Comparison of ENCODE assay signal across 1 cellular context in the genomic region with DNA sequence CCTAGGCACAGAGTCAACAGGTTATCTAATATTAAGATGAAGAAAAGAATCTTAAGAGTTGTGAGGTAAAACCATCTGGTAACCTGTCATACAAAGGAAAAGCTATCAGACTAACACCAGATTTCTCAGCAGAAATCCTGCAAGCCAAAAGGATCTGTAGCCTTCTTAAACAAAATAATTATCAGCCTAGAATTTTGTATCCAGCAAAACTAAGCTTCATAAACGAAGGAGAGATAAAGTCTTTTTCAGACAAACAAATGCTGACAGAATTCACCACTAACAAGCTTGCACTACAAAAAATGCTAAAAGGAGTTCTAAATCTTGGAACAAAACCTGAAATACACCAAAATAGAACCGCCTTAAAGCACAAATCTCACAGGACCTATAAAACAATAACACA.
TF ChIP-seq lines count a peak whose summit lies in the region.

No MANE protein-coding gene starts in this region.

TF ChIP-seq in GM23338, 12 proteins besides CTCF, POLR2A, EP300 and RAD21 (continued from another document):
- TF ChIP-seq, protein P1, sequence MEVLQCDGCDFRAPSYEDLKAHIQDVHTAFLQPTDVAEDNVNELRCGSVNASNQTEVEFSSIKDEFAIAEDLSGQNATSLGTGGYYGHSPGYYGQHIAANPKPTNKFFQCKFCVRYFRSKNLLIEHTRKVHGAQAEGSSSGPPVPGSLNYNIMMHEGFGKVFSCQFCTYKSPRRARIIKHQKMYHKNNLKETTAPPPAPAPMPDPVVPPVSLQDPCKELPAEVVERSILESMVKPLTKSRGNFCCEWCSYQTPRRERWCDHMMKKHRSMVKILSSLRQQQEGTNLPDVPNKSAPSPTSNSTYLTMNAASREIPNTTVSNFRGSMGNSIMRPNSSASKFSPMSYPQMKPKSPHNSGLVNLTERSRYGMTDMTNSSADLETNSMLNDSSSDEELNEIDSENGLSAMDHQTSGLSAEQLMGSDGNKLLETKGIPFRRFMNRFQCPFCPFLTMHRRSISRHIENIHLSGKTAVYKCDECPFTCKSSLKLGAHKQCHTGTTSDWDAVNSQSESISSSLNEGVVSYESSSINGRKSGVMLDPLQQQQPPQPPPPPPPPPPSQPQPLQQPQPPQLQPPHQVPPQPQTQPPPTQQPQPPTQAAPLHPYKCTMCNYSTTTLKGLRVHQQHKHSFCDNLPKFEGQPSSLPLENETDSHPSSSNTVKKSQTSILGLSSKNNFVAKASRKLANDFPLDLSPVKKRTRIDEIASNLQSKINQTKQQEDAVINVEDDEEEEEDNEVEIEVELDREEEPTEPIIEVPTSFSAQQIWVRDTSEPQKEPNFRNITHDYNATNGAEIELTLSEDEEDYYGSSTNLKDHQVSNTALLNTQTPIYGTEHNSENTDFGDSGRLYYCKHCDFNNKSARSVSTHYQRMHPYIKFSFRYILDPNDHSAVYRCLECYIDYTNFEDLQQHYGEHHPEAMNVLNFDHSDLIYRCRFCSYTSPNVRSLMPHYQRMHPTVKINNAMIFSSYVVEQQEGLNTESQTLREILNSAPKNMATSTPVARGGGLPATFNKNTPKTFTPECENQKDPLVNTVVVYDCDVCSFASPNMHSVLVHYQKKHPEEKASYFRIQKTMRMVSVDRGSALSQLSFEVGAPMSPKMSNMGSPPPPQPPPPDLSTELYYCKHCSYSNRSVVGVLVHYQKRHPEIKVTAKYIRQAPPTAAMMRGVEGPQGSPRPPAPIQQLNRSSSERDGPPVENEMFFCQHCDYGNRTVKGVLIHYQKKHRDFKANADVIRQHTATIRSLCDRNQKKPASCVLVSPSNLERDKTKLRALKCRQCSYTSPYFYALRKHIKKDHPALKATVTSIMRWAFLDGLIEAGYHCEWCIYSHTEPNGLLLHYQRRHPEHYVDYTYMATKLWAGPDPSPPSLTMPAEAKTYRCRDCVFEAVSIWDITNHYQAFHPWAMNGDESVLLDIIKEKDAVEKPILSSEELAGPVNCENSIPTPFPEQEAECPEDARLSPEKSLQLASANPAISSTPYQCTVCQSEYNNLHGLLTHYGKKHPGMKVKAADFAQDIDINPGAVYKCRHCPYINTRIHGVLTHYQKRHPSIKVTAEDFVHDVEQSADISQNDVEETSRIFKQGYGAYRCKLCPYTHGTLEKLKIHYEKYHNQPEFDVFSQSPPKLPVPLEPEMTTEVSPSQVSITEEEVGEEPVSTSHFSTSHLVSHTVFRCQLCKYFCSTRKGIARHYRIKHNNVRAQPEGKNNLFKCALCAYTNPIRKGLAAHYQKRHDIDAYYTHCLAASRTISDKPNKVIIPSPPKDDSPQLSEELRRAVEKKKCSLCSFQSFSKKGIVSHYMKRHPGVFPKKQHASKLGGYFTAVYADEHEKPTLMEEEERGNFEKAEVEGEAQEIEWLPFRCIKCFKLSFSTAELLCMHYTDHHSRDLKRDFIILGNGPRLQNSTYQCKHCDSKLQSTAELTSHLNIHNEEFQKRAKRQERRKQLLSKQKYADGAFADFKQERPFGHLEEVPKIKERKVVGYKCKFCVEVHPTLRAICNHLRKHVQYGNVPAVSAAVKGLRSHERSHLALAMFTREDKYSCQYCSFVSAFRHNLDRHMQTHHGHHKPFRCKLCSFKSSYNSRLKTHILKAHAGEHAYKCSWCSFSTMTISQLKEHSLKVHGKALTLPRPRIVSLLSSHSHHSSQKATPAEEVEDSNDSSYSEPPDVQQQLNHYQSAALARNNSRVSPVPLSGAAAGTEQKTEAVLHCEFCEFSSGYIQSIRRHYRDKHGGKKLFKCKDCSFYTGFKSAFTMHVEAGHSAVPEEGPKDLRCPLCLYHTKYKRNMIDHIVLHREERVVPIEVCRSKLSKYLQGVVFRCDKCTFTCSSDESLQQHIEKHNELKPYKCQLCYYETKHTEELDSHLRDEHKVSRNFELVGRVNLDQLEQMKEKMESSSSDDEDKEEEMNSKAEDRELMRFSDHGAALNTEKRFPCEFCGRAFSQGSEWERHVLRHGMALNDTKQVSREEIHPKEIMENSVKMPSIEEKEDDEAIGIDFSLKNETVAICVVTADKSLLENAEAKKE (CRISPR knock-in tag; IDR thresholded peaks at IDR 0.05) = no peak
- no peak for TF ChIP-seq CREB1 (CRISPR knock-in tag; IDR thresholded peaks at IDR 0.05; ENCODE audit: low read depth)
- TF ChIP-seq, protein P2, sequence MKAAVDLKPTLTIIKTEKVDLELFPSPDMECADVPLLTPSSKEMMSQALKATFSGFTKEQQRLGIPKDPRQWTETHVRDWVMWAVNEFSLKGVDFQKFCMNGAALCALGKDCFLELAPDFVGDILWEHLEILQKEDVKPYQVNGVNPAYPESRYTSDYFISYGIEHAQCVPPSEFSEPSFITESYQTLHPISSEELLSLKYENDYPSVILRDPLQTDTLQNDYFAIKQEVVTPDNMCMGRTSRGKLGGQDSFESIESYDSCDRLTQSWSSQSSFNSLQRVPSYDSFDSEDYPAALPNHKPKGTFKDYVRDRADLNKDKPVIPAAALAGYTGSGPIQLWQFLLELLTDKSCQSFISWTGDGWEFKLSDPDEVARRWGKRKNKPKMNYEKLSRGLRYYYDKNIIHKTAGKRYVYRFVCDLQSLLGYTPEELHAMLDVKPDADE (IDR thresholded peaks at IDR 0.05) = no peak
- no peak for TF ChIP-seq EZH2 (IDR thresholded peaks at IDR 0.05; ENCODE audit: low read depth, unreplicated experiment)
- no peak for TF ChIP-seq ZNF331 (CRISPR knock-in tag; IDR thresholded peaks at IDR 0.05; ENCODE audit: low read depth)
- TF ChIP-seq ZNF114 (CRISPR knock-in tag; IDR thresholded peaks at IDR 0.05) = no peak
- no peak for TF ChIP-seq POLR2AphosphoS5 (IDR thresholded peaks at IDR 0.05; ENCODE audit: low read depth)
- TF ChIP-seq NANOG (IDR thresholded peaks at IDR 0.05; ENCODE audit: borderline replicate concordance) = no peak
